In the genomic region with DNA sequence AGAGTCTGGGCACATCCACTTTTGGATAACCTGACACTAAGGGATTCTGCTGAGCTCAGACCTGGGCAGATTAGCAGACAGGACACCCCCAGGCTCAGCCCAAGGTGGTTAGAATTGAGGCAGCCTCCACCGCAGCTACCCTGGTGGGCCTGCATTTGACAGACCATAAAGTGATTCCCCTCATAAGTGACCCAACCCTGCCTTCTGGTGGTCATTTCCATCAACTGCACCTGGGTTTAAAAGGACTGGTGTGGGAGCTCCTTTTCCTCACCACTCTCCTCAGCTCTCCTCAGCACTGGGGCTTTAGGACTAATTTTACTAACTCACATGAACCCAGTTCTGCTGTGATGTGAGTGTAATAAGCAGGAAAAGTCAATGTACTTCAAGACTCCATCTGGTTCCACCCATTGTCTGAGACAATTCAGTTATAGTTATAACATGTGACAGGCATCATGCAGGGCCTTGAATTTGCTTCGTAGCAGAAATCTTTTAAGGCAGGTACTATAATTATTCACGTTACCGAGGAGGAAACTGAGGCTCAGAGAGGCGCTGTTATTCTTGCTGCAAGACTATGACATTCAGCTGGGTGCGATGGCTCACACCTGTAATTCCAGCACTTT, we compare ENCODE assay signal across 8 cellular contexts. TPM values are rescaled to one million over a fixed set of nuclear protein-coding genes. Genes with fewer than 3 reads are reported as not detected.
DNase-seq lines count a peak whose midpoint lies in the region; ATAC-seq and TF ChIP-seq lines count a peak whose summit lies in the region.

No MANE protein-coding gene starts in this region.

- no peak for DNase-seq in Right ventricle myocardium inferior (ENCODE audit: missing footprints)
- no peak for DNase-seq in cardiac septum (ENCODE audit: low spot score)
- DNase-seq in LoVo (ENCODE audit: low spot score) = peak; percentile 41
- peak; percentile 71 for DNase-seq in WERI-Rb-1
- DNase-seq in head of caudate nucleus = peak in 36 of 42 donors; percentile 15 to 72 (median 43)
- DNase-seq in retinal pigment epithelial cell (ENCODE audit: low read depth) = no peak

- H3K4me3 ChIP-seq in WERI-Rb-1 (ENCODE audit: low read depth, low read length) = no peak overlapping the region
- no peak overlapping the region for H3K4me3 ChIP-seq in retinal pigment epithelial cell (ENCODE audit: low read length)

- H3K36me3 ChIP-seq in WERI-Rb-1 = no peaks in the 10 kb centered on the region

- no peaks in the 10 kb centered on the region for H3K27me3 ChIP-seq in WERI-Rb-1 (ENCODE audit: insufficient read depth, low read depth, severe bottlenecking)

- TF ChIP-seq CTCF in WERI-Rb-1 (IDR thresholded peaks at IDR 0.05; ENCODE audit: low read depth, low read length) (peak; percentile 87), retinal pigment epithelial cell (conservative IDR thresholded peaks at IDR 0.05; ENCODE audit: low read depth, low read length) (peak; percentile 88)

- no peak overlapping the region for H3K27ac ChIP-seq in WERI-Rb-1

- H3K9me3 ChIP-seq in WERI-Rb-1 (ENCODE audit: severe bottlenecking) = no peaks in the 10 kb centered on the region

- ATAC-seq in Right ventricle myocardium inferior (peak; percentile 27), GM19397 (IDR thresholded peaks at IDR 0.05; ENCODE audit: unreplicated experiment) (no peak), HG02678 (IDR thresholded peaks at IDR 0.05; ENCODE audit: unreplicated experiment) (no peak)

- intact Hi-C loops in Right ventricle myocardium inferior (cut with DNase I) (loop anchor here (5.0 to 10.0 kb wide), 3 partner anchors 320 to 880 kb away; no protein-coding TSS in a partner anchor), cardiac septum (cut with DNase I) (loop anchor here (1.0 to 10.0 kb wide), 3 partner anchors 287 to 692 kb away; no protein-coding TSS in a partner anchor), head of caudate nucleus (cut with DNase I) (loop anchor here (5.0 to 10.0 kb wide), 2 partner anchors 287 to 710 kb away; a partner anchor contains a TSS)

RNA-seq across cellular contexts. Expression of a gene that starts 42.5 kb away (rescaled TPM):
- 0.43 TPM for total RNA-seq in Right ventricle myocardium inferior
- 1.5 TPM for total RNA-seq in cardiac septum

Comparison
In these comparisons a context has a peak if more than half of its experiments do, and no peak if none do; other contexts are left out.
1. DNase-seq: peak in LoVo (single experiment), WERI-Rb-1 (single experiment) and head of caudate nucleus (36 of 42); none in Right ventricle myocardium inferior (single experiment), cardiac septum (single experiment) and retinal pigment epithelial cell (single experiment).